8 cellular contexts compared by ENCODE assay signal in genomic region chr17:74960739-74961342, GRCh38. TPM values are rescaled to one million over a fixed set of nuclear protein-coding genes. Genes with fewer than 3 reads are reported as not detected.
DNase-seq lines count a peak whose midpoint lies in the region; ATAC-seq and TF ChIP-seq lines count a peak whose summit lies in the region.

No MANE protein-coding gene starts in this region.

- peaks cover 6% of the 10 kb centered on the region for H3K4me1 ChIP-seq in NT2/D1 (ENCODE audit: insufficient read depth, insufficient read length)
- peaks cover 3 to 11% (median 7%) of the 10 kb centered on the region in 4 donors for H3K4me1 ChIP-seq in upper lobe of left lung

- H3K9ac ChIP-seq in NT2/D1 (ENCODE audit: insufficient read length, low read depth), result no peak overlapping the region

- H3K36me3 Mint-ChIP-seq in activated T-helper 17 cell treated with anti-CD3 and anti-CD28 coated beads, Interleukin-2, amount 50 U/mL, for 72 hours (ENCODE audit: low read depth), result no peaks in the 10 kb centered on the region

- DNase-seq in activated naive CD4-positive, alpha-beta T cell treated with Interleukin-2 at 50 U/mL for 16 hours, result peak; percentile 50
- no peak for DNase-seq in activated naive CD4-positive, alpha-beta T cell (lab: John Stamatoyannopoulos, UW)
- DNase-seq in NT2/D1 (ENCODE audit: low read depth, low spot score) (peak; percentile 56), kidney epithelial cell (ENCODE audit: low read depth) (no peak), upper lobe of left lung (peak; percentile 62 to 90)

- H3K36me3 ChIP-seq in NT2/D1 (ENCODE audit: insufficient read depth, insufficient read length, low read length) (no peaks in the 10 kb centered on the region), kidney epithelial cell (ENCODE audit: control insufficient read depth, insufficient read depth, low read length) (peaks cover 2% of the 10 kb centered on the region), upper lobe of left lung (peaks cover 0 to 32% (median 4%) of the 10 kb centered on the region in 4 donors)

- H3K4me3 ChIP-seq in NT2/D1 (ENCODE audit: insufficient read length, low read depth) (no peak overlapping the region), kidney epithelial cell (ENCODE audit: low read depth, low read length) (no peak overlapping the region), upper lobe of left lung (no peak overlapping the region)

- no peak for TF ChIP-seq EP300 in upper lobe of left lung (IDR thresholded peaks at IDR 0.05)

- WGBS in upper lobe of left lung, 2 donors, result 50 to 64% methylated on average over 15 to 17 of the region's 17 CpGs

- no peak overlapping the region for H3K4me3 Mint-ChIP-seq in activated T-helper 17 cell treated with anti-CD3 and anti-CD28 coated beads, Interleukin-2, amount 50 U/mL, for 72 hours

- peaks cover 26% of the 10 kb centered on the region for H3K27me3 ChIP-seq in NT2/D1 (ENCODE audit: insufficient read depth, insufficient read length)
- no peaks in the 10 kb centered on the region for H3K27me3 ChIP-seq in kidney epithelial cell (ENCODE audit: control insufficient read depth, insufficient read depth, low read length)
- H3K27me3 ChIP-seq in upper lobe of left lung, result no peaks in the 10 kb centered on the region

- peak overlapping the region in 1 of 4 donors; percentile 42 for H3K27ac ChIP-seq in upper lobe of left lung

- no peaks in the 10 kb centered on the region for H3K27me3 Mint-ChIP-seq in activated T-helper 17 cell treated with anti-CD3 and anti-CD28 coated beads, Interleukin-2, amount 50 U/mL, for 72 hours

- peaks cover 4% of the 10 kb centered on the region for H3K4me1 Mint-ChIP-seq in activated T-helper 17 cell treated with anti-CD3 and anti-CD28 coated beads, Interleukin-2, amount 50 U/mL, for 72 hours

- no peak overlapping the region for H3K27ac Mint-ChIP-seq in activated T-helper 17 cell treated with anti-CD3 and anti-CD28 coated beads, Interleukin-2, amount 50 U/mL, for 72 hours

- peak; percentile 45 for ATAC-seq in activated T-helper 17 cell treated with anti-CD3 and anti-CD28 coated beads, Interleukin-2, amount 50 U/mL, for 72 hours (replicated peaks)
- peak; percentile 34 to 80 for ATAC-seq in upper lobe of left lung (ENCODE audit: low FRiP score in 2 of 2)
- no peak for ATAC-seq in HG02571 (IDR thresholded peaks at IDR 0.05; ENCODE audit: unreplicated experiment)
- ATAC-seq in HG03460 (IDR thresholded peaks at IDR 0.05; ENCODE audit: unreplicated experiment), result no peak

- H3K9me3 Mint-ChIP-seq in activated T-helper 17 cell treated with anti-CD3 and anti-CD28 coated beads, Interleukin-2, amount 50 U/mL, for 72 hours, result no peaks in the 10 kb centered on the region

- peak; percentile 50 for TF ChIP-seq CTCF in kidney epithelial cell (IDR thresholded peaks at IDR 0.05; ENCODE audit: insufficient read depth, low read length, poor library complexity, severe bottlenecking)
- TF ChIP-seq CTCF in upper lobe of left lung (IDR thresholded peaks at IDR 0.05), result peak in 5 of 6 experiments; percentile 19 to 83 (median 42)

- H3K9me3 ChIP-seq in NT2/D1 (ENCODE audit: insufficient read depth, low read length) (no peaks in the 10 kb centered on the region), upper lobe of left lung (peaks cover 0 to 8% (median 0%) of the 10 kb centered on the region in 4 donors)

- no peak for TF ChIP-seq POLR2A in upper lobe of left lung (IDR thresholded peaks at IDR 0.05)

RNA-seq across cellular contexts. Expression of gene HID1, which starts 11.7 kb away (rescaled TPM):
- 1 to 10 TPM; 1.2 to 2.8 TPM for total RNA-seq in activated T-helper 17 cell treated with anti-CD3 and anti-CD28 coated beads, Interleukin-2, amount 50 U/mL, for 72 hours
- total RNA-seq in kidney epithelial cell (25.2 and 28.5 TPM in 2 replicates), upper lobe of left lung (10 to 100 TPM; 21.6 to 60.8 (median 33.3) TPM)

RNA-seq across cellular contexts. Expression of gene OTOP3, which starts 25.1 kb away (rescaled TPM):
- total RNA-seq in activated T-helper 17 cell treated with anti-CD3 and anti-CD28 coated beads, Interleukin-2, amount 50 U/mL, for 72 hours, result not detected
- total RNA-seq in kidney epithelial cell, result not detected in 2 replicates
- total RNA-seq in upper lobe of left lung, result not detected

RNA-seq across cellular contexts. Expression of gene CDR2L, which starts 26.6 kb away (rescaled TPM):
- 1 to 10 TPM in 1 of 2 donors, under 1 TPM in 1; 0.56 to 1.2 TPM for total RNA-seq in activated T-helper 17 cell treated with anti-CD3 and anti-CD28 coated beads, Interleukin-2, amount 50 U/mL, for 72 hours
- 51.9 and 52.3 TPM in 2 replicates for total RNA-seq in kidney epithelial cell
- total RNA-seq in upper lobe of left lung, result 10 to 100 TPM; 15.6 to 48.8 (median 24.7) TPM

RNA-seq across cellular contexts. Expression of gene OTOP2, which starts 36.8 kb away (rescaled TPM):
- total RNA-seq in activated T-helper 17 cell treated with anti-CD3 and anti-CD28 coated beads, Interleukin-2, amount 50 U/mL, for 72 hours, result not detected
- total RNA-seq in kidney epithelial cell, result not detected in 2 replicates
- total RNA-seq in upper lobe of left lung, result not detected

RNA-seq across cellular contexts. Expression of gene USH1G, which starts 37.8 kb away (rescaled TPM):
- total RNA-seq in activated T-helper 17 cell treated with anti-CD3 and anti-CD28 coated beads, Interleukin-2, amount 50 U/mL, for 72 hours, result not detected
- not detected in 2 replicates for total RNA-seq in kidney epithelial cell
- total RNA-seq in upper lobe of left lung, result under 1 TPM in 1 of 6 donors, not detected in 5; 0.13 TPM

Comparison
In these comparisons a context has a peak if more than half of its experiments do, and no peak if none do; other contexts are left out.
1. DNase-seq: peak in activated naive CD4-positive, alpha-beta T cell treated with Interleukin-2 at 50 U/mL for 16 hours (single experiment), NT2/D1 (single experiment) and upper lobe of left lung (2 of 2); none in activated naive CD4-positive, alpha-beta T cell (0 of 4) and kidney epithelial cell (single experiment).
2. ATAC-seq: peak in activated T-helper 17 cell treated with anti-CD3 and anti-CD28 coated beads, Interleukin-2, amount 50 U/mL, for 72 hours (single experiment) and upper lobe of left lung (2 of 2); none in HG02571 (single experiment) and HG03460 (single experiment).
3. RNA of gene CDR2L, which starts 26.6 kb away (total RNA-seq): 51.9 to 52.3 TPM in kidney epithelial cell and 15.6 to 48.8 TPM in upper lobe of left lung; 0.56 to 1.2 TPM in activated T-helper 17 cell treated with anti-CD3 and anti-CD28 coated beads, Interleukin-2, amount 50 U/mL, for 72 hours; every median in the first group is over 4 times any median in the second.